17 cellular contexts compared by ENCODE assay signal in genomic region chr2:218298314-218298875, GRCh38. TPM values are rescaled to one million over a fixed set of nuclear protein-coding genes. Genes with fewer than 3 reads are reported as not detected.
DNase-seq lines count a peak whose midpoint lies in the region; TF ChIP-seq lines count a peak whose summit lies in the region.
"Had no signal": no experiment of that assay in that cellular context is flagged by ENCODE, and none has a peak within 500 bp of the region (broad histone marks: within the 10 kb centered on the region; RNA-seq: fewer than 3 reads in every experiment).

No MANE protein-coding gene starts in this region.

- DNase-seq in HFFc6 (no peak), medulla oblongata (ENCODE audit: extremely low spot score) (peak; percentile 77), smooth muscle cell (lab: John Stamatoyannopoulos, UW; ENCODE audit: unreplicated experiment) (no peak), HAP-1 (ENCODE audit: low spot score in 2 of 2) (no peak), foreskin fibroblast (no peak), colonic mucosa (no peak), DMS79 (lab: John Stamatoyannopoulos, UW) (no peak)
- DNase-seq: activated CD4-positive, alpha-beta T cell treated with anti-CD3 and anti-CD28 coated beads, Interleukin-2, amount 50 U/mL, for 4 hours; amniotic stem cell; naive B cell; SIG-M5; stimulated activated naive CD8-positive, alpha-beta T cell treated with anti-CD3 and anti-CD28 coated beads, Interleukin-15, Interleukin-2, amounts not matched to agents 100 U/mL and 50 U/mL, for 24 hours; T1000 had no signal

- H3K36me3 ChIP-seq in smooth muscle cell (ENCODE audit: low read depth) = no peaks in the 10 kb centered on the region
- no peaks in the 10 kb centered on the region for H3K36me3 ChIP-seq in HAP-1 (replicated peaks)
- H3K36me3 ChIP-seq in colonic mucosa = no peaks in the 10 kb centered on the region

- H3K4me1 ChIP-seq in smooth muscle cell (ENCODE audit: low read depth) (peaks cover 9% of the 10 kb centered on the region), HAP-1 (peaks cover 6% of the 10 kb centered on the region; the same call in 1 of the 2 replicates), colonic mucosa (no peaks in the 10 kb centered on the region)

- no peak overlapping the region for H3K9ac ChIP-seq in smooth muscle cell (ENCODE audit: low read depth)
- no peak overlapping the region for H3K9ac ChIP-seq in colonic mucosa (ENCODE audit: low read depth in 2 of 2, low read length in 2 of 2)

- no peaks in the 10 kb centered on the region for H3K27me3 ChIP-seq in smooth muscle cell (ENCODE audit: low read depth)
- H3K27me3 ChIP-seq in HAP-1 (ENCODE audit: low read depth) = no peaks in the 10 kb centered on the region
- H3K27me3 ChIP-seq in colonic mucosa = no peaks in the 10 kb centered on the region

- H3K4me1 Mint-ChIP-seq in HFFc6 (ENCODE audit: low read depth) = peaks cover 27% of the 10 kb centered on the region
- peaks cover 24% of the 10 kb centered on the region for H3K4me1 Mint-ChIP-seq in dendritic cell treated with granulocyte-macrophage colony-stimulating factor and Interleukin-4, amounts not matched to agents 40 ng/mL and 50 ng/mL, for 4 days (ENCODE audit: low read depth)

- H3K4me2 ChIP-seq in smooth muscle cell = no peak overlapping the region

- H3K9me3 Mint-ChIP-seq in HFFc6 = no peaks in the 10 kb centered on the region
- H3K9me3 Mint-ChIP-seq in dendritic cell treated with granulocyte-macrophage colony-stimulating factor and Interleukin-4, amounts not matched to agents 40 ng/mL and 50 ng/mL, for 4 days = no peaks in the 10 kb centered on the region
- H3K9me3 Mint-ChIP-seq: naive B cell had no signal

- H3F3A ChIP-seq in smooth muscle cell (ENCODE audit: low read depth) = no peaks in the 10 kb centered on the region

- in situ Hi-C loops in HAP-1 (cut with MboI; ENCODE audit: low sequenced_read_pairs) = loop anchor here (25.0 kb wide), 1 partner anchor 364 kb away; the partner anchor contains the start of genes BCS1L, RNF25, STK36 and ZNF142

- no peaks in the 10 kb centered on the region for H3K36me3 Mint-ChIP-seq in HFFc6 (ENCODE audit: low read depth)
- no peaks in the 10 kb centered on the region for H3K36me3 Mint-ChIP-seq in dendritic cell treated with granulocyte-macrophage colony-stimulating factor and Interleukin-4, amounts not matched to agents 40 ng/mL and 50 ng/mL, for 4 days (ENCODE audit: low read depth)
- H3K36me3 Mint-ChIP-seq: naive B cell had no signal

- no peak overlapping the region for H2AFZ ChIP-seq in smooth muscle cell (ENCODE audit: low read depth)

- peak overlapping the region; percentile 61 for H3K27ac Mint-ChIP-seq in HFFc6
- H3K27ac Mint-ChIP-seq in dendritic cell treated with granulocyte-macrophage colony-stimulating factor and Interleukin-4, amounts not matched to agents 40 ng/mL and 50 ng/mL, for 4 days = peak overlapping the region; percentile 14

- intact Hi-C loops in dendritic cell treated with granulocyte-macrophage colony-stimulating factor and Interleukin-4, amounts not matched to agents 40 ng/mL and 50 ng/mL, for 4 days (cut with micrococcal nuclease) = no loop called here
- intact Hi-C loops in colonic mucosa (cut with DNase I) = no loop called here

- H3K4me3 Mint-ChIP-seq in HFFc6 = no peak overlapping the region
- no peak overlapping the region for H3K4me3 Mint-ChIP-seq in dendritic cell treated with granulocyte-macrophage colony-stimulating factor and Interleukin-4, amounts not matched to agents 40 ng/mL and 50 ng/mL, for 4 days
- H3K4me3 Mint-ChIP-seq: naive B cell had no signal

- H3K4me3 ChIP-seq in smooth muscle cell (no peak overlapping the region), HAP-1 (no peak overlapping the region), foreskin fibroblast (ENCODE audit: low read depth in 1 of 2, low read length in 2 of 2) (no peak overlapping the region), colonic mucosa (no peak overlapping the region)

- WGBS in smooth muscle cell (ENCODE audit: low lambda C conversion rate) = 82% methylated on average over 6 of the region's 6 CpGs

- no peaks in the 10 kb centered on the region for H3K9me3 ChIP-seq in smooth muscle cell (replicated peaks; ENCODE audit: low read depth)
- H3K9me3 ChIP-seq in HAP-1 = no peaks in the 10 kb centered on the region
- H3K9me3 ChIP-seq in colonic mucosa = no peaks in the 10 kb centered on the region

- H3K27ac ChIP-seq in smooth muscle cell (ENCODE audit: low read depth) = peak overlapping the region; percentile 68
- H3K27ac ChIP-seq in colonic mucosa = no peak overlapping the region

- H3K27me3 Mint-ChIP-seq in HFFc6 (ENCODE audit: insufficient read depth) = peaks cover 9% of the 10 kb centered on the region; the same call in 1 of the 2 replicates
- peaks cover 1% of the 10 kb centered on the region for H3K27me3 Mint-ChIP-seq in dendritic cell treated with granulocyte-macrophage colony-stimulating factor and Interleukin-4, amounts not matched to agents 40 ng/mL and 50 ng/mL, for 4 days
- H3K27me3 Mint-ChIP-seq: naive B cell had no signal

- no peaks in the 10 kb centered on the region for H4K20me1 ChIP-seq in smooth muscle cell (ENCODE audit: low read depth)

- no peak for TF ChIP-seq CTCF in HFFc6 (IDR thresholded peaks at IDR 0.05)
- TF ChIP-seq CTCF in smooth muscle cell (IDR thresholded peaks at IDR 0.05; ENCODE audit: borderline replicate concordance, insufficient read depth, poor library complexity, severe bottlenecking) = no peak
- TF ChIP-seq CTCF in foreskin fibroblast (IDR thresholded peaks at IDR 0.05; ENCODE audit: low read depth, low read length) = no peak
- TF ChIP-seq CTCF in colonic mucosa (IDR thresholded peaks at IDR 0.05) = no peak

- H3K79me2 ChIP-seq in smooth muscle cell (ENCODE audit: low read depth) = no peaks in the 10 kb centered on the region

RNA-seq across cellular contexts. Expression of gene TMBIM1, which starts 6.1 kb away (rescaled TPM):
- 100 to 1,000 TPM; 163 to 187 (median 176) TPM for total RNA-seq in HFFc6 (2021; fragmentation: NEBNext Ultra II Directional; extraction: Animal tissue kit (Norgen Biotek cat#: 25700))
- total RNA-seq in smooth muscle cell = 109 TPM in 2 replicates
- 121 and 172 TPM in 2 replicates for polyA plus RNA-seq in smooth muscle cell
- total RNA-seq in colonic mucosa = 100 to 1,000 TPM; 273 to 375 TPM

RNA-seq across cellular contexts. Expression of gene PNKD, which starts 28.1 kb away (rescaled TPM):
- total RNA-seq in HFFc6 (2021; fragmentation: NEBNext Ultra II Directional; extraction: Animal tissue kit (Norgen Biotek cat#: 25700)) = 10 to 100 TPM; 50.8 to 62.8 (median 57.7) TPM
- total RNA-seq in smooth muscle cell (26.1 and 42.0 TPM in 2 replicates), colonic mucosa (100 to 1,000 TPM; 109 to 136 TPM)
- 109 and 126 TPM in 2 replicates for polyA plus RNA-seq in smooth muscle cell

RNA-seq across cellular contexts. Expression of gene AAMP, which starts 28.5 kb away (rescaled TPM):
- total RNA-seq in HFFc6 (2021; fragmentation: NEBNext Ultra II Directional; extraction: Animal tissue kit (Norgen Biotek cat#: 25700)) = 10 to 100 TPM; 71.6 to 91.3 (median 80.4) TPM
- total RNA-seq in smooth muscle cell (58.9 and 71.5 TPM in 2 replicates), colonic mucosa (100 to 1,000 TPM in 1 of 2 donors, 10 to 100 TPM in 1; 96.1 to 137 TPM)
- 95.8 and 135 TPM in 2 replicates for polyA plus RNA-seq in smooth muscle cell

RNA-seq across cellular contexts. Expression of gene GPBAR1, which starts 37.6 kb away (rescaled TPM):
- under 1 TPM in 5 of 6 experiments, not detected in 1; 0.10 to 0.17 (median 0.12) TPM for total RNA-seq in HFFc6 (2021; fragmentation: NEBNext Ultra II Directional; extraction: Animal tissue kit (Norgen Biotek cat#: 25700))
- total RNA-seq in smooth muscle cell (0.94 and 1.3 TPM in 2 replicates), colonic mucosa (1 to 10 TPM; 1.1 to 1.3 TPM)
- polyA plus RNA-seq in smooth muscle cell = 1.6 and 2.6 TPM in 2 replicates
- total RNA-seq: fibroblast of villous mesenchyme had no signal

RNA-seq across cellular contexts. Expression of gene CATIP, which starts 58.3 kb away (rescaled TPM):
- total RNA-seq in HFFc6 (2021; fragmentation: NEBNext Ultra II Directional; extraction: Animal tissue kit (Norgen Biotek cat#: 25700)) = not detected
- total RNA-seq in smooth muscle cell = not detected in 2 replicates
- 0.18 and 0.25 TPM in 2 replicates for polyA plus RNA-seq in smooth muscle cell
- total RNA-seq in colonic mucosa = not detected
- total RNA-seq: H4, sciatic nerve had no signal
